ENCODE assay signal across 18 cellular contexts in the genomic region with DNA sequence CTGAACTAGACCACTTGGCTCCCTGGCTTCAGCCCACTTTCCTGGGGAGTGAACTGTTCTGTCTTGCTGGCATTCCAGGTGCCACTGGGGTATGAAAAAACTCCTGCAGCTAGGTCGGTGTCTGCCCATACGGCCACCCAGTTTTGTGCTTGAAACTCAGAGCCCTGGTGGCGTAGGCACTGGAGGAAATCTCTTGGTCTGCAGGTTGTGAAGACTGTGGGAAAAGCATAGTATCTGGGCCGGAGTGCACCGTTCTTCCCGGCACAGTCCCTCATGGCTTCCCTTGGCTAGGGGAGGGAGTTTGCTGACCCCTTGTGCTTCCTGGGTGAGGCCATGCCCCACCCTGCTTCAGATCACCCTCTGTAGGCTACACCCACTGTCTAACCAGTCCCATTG. TPM values are rescaled to one million over a fixed set of nuclear protein-coding genes. Genes with fewer than 3 reads are reported as not detected.
DNase-seq lines count a peak whose midpoint lies in the region; ATAC-seq and TF ChIP-seq lines count a peak whose summit lies in the region.
"Had no signal": no experiment of that assay in that cellular context is flagged by ENCODE, and none has a peak within 500 bp of the region (broad histone marks: within the 10 kb centered on the region; RNA-seq: fewer than 3 reads in every experiment).

No MANE protein-coding gene starts in this region.

- CTCF ChIA-PET in activated CD4-positive, alpha-beta memory T cell treated with anti-CD3 and anti-CD28 coated beads, Interleukin-2, amount 10 ng/mL, durations not matched to agents 7 days and 5 days (lab: Charles Lee): interaction anchor here (1.0 kb wide), 2 partner anchors 26 to 29 kb away, joined by 3 to 4 read pairs; no protein-coding TSS in a partner anchor

- TF ChIP-seq POLR2A in upper lobe of left lung (IDR thresholded peaks at IDR 0.05): no peak

- no peak overlapping the region for H3K4me3 ChIP-seq in upper lobe of left lung
- H3K4me3 ChIP-seq: right lobe of liver, SK-N-MC, suprapubic skin had no signal

- no peak for DNase-seq in stimulated activated naive CD8-positive, alpha-beta T cell treated with anti-CD3 and anti-CD28 coated beads, Interleukin-15, Interleukin-2, amounts not matched to agents 100 U/mL and 50 U/mL, for 24 hours
- no peak for DNase-seq in activated CD4-positive, alpha-beta memory T cell treated with anti-CD3 and anti-CD28 coated beads, Interleukin-2, amount 10 ng/mL, durations not matched to agents 7 days and 5 days
- DNase-seq in naive B cell (no peak), upper lobe of left lung (no peak)
- DNase-seq: dermis blood vessel endothelial cell; HFFc6; Karpas-422; NCI-H1694 treated with DMSO at 0.1 percent for 48 hours; NCI-H2171 treated with DMSO at 0.1 percent for 48 hours; NCI-H69; stimulated activated CD4-positive, alpha-beta T cell treated with anti-CD3 and anti-CD28 coated beads, Interleukin-15, amount 100 ng/mL, for 24 hours had no signal

- POLR2A ChIA-PET in activated CD4-positive, alpha-beta memory T cell treated with anti-CD3 and anti-CD28 coated beads, Interleukin-2, amount 10 ng/mL, durations not matched to agents 7 days and 5 days (lab: Charles Lee): interaction anchor here (0.7 to 3.2 kb wide), 4 partner anchors 9 to 50 kb away, joined by 3 to 20 read pairs (median 7); partner anchors contain the start of gene TRAFD1

- H3K9me3 Mint-ChIP-seq in stimulated activated naive CD8-positive, alpha-beta T cell treated with anti-CD3 and anti-CD28 coated beads, Interleukin-15, Interleukin-2, amounts not matched to agents 100 ng/mL and 50 ng/mL, for 24 hours: peaks cover 23% of the 10 kb centered on the region
- H3K9me3 Mint-ChIP-seq in activated CD4-positive, alpha-beta memory T cell treated with anti-CD3 and anti-CD28 coated beads, Interleukin-2, amount 10 ng/mL, durations not matched to agents 7 days and 5 days: peaks cover 12% of the 10 kb centered on the region
- H3K9me3 Mint-ChIP-seq in naive B cell: peaks cover 9 to 47% (median 39%) of the 10 kb centered on the region in 7 donors
- H3K9me3 Mint-ChIP-seq: HFFc6 had no signal

- TF ChIP-seq EP300 in upper lobe of left lung (IDR thresholded peaks at IDR 0.05): no peak

- H3K27me3 Mint-ChIP-seq in stimulated activated naive CD8-positive, alpha-beta T cell treated with anti-CD3 and anti-CD28 coated beads, Interleukin-15, Interleukin-2, amounts not matched to agents 100 ng/mL and 50 ng/mL, for 24 hours: no peaks in the 10 kb centered on the region
- no peaks in the 10 kb centered on the region for H3K27me3 Mint-ChIP-seq in activated CD4-positive, alpha-beta memory T cell treated with anti-CD3 and anti-CD28 coated beads, Interleukin-2, amount 10 ng/mL, durations not matched to agents 7 days and 5 days
- no peaks in the 10 kb centered on the region for H3K27me3 Mint-ChIP-seq in naive B cell

- H3K27ac Mint-ChIP-seq in stimulated activated naive CD8-positive, alpha-beta T cell treated with anti-CD3 and anti-CD28 coated beads, Interleukin-15, Interleukin-2, amounts not matched to agents 100 ng/mL and 50 ng/mL, for 24 hours: peak overlapping the region; percentile 49
- peak overlapping the region; percentile 82 for H3K27ac Mint-ChIP-seq in activated CD4-positive, alpha-beta memory T cell treated with anti-CD3 and anti-CD28 coated beads, Interleukin-2, amount 10 ng/mL, durations not matched to agents 7 days and 5 days
- peak overlapping the region; percentile 67 to 96 (median 92) for H3K27ac Mint-ChIP-seq in naive B cell
- H3K27ac Mint-ChIP-seq: HFFc6 had no signal

- peaks cover 26% of the 10 kb centered on the region for H3K4me1 Mint-ChIP-seq in stimulated activated naive CD8-positive, alpha-beta T cell treated with anti-CD3 and anti-CD28 coated beads, Interleukin-15, Interleukin-2, amounts not matched to agents 100 ng/mL and 50 ng/mL, for 24 hours (ENCODE audit: low read depth)
- peaks cover 38% of the 10 kb centered on the region for H3K4me1 Mint-ChIP-seq in activated CD4-positive, alpha-beta memory T cell treated with anti-CD3 and anti-CD28 coated beads, Interleukin-2, amount 10 ng/mL, durations not matched to agents 7 days and 5 days
- peaks cover 23 to 37% (median 33%) of the 10 kb centered on the region in 3 donors for H3K4me1 Mint-ChIP-seq in naive B cell

- peaks cover 18 to 64% (median 52%) of the 10 kb centered on the region in 4 donors for H3K36me3 ChIP-seq in upper lobe of left lung

- ATAC-seq in stimulated activated naive CD8-positive, alpha-beta T cell treated with anti-CD3 and anti-CD28 coated beads, Interleukin-15, Interleukin-2, amounts not matched to agents 100 U/mL and 50 U/mL, for 24 hours: no peak
- ATAC-seq in naive B cell (ENCODE audit: low read depth in 2 of 2): no peak
- ATAC-seq in upper lobe of left lung (ENCODE audit: low FRiP score in 2 of 2): no peak
- ATAC-seq in HG02642 (IDR thresholded peaks at IDR 0.05; ENCODE audit: poor library complexity, unreplicated experiment): no peak
- no peak for ATAC-seq in HG03135 (IDR thresholded peaks at IDR 0.05; ENCODE audit: unreplicated experiment)
- ATAC-seq: right lobe of liver had no signal

- H3K4me3 Mint-ChIP-seq in stimulated activated naive CD8-positive, alpha-beta T cell treated with anti-CD3 and anti-CD28 coated beads, Interleukin-15, Interleukin-2, amounts not matched to agents 100 ng/mL and 50 ng/mL, for 24 hours: no peak overlapping the region
- H3K4me3 Mint-ChIP-seq in activated CD4-positive, alpha-beta memory T cell treated with anti-CD3 and anti-CD28 coated beads, Interleukin-2, amount 10 ng/mL, durations not matched to agents 7 days and 5 days: no peak overlapping the region
- peak overlapping the region in 7 of 8 donors; percentile 43 to 90 (median 76) for H3K4me3 Mint-ChIP-seq in naive B cell
- H3K4me3 Mint-ChIP-seq: HFFc6 had no signal

- H3K27me3 ChIP-seq in upper lobe of left lung: no peaks in the 10 kb centered on the region
- H3K27me3 ChIP-seq: right lobe of liver, suprapubic skin had no signal

- H3K36me3 Mint-ChIP-seq in stimulated activated naive CD8-positive, alpha-beta T cell treated with anti-CD3 and anti-CD28 coated beads, Interleukin-15, Interleukin-2, amounts not matched to agents 100 ng/mL and 50 ng/mL, for 24 hours (ENCODE audit: low read depth): peaks cover 80% of the 10 kb centered on the region
- peaks cover 80% of the 10 kb centered on the region for H3K36me3 Mint-ChIP-seq in activated CD4-positive, alpha-beta memory T cell treated with anti-CD3 and anti-CD28 coated beads, Interleukin-2, amount 10 ng/mL, durations not matched to agents 7 days and 5 days (ENCODE audit: low read depth)
- H3K36me3 Mint-ChIP-seq in naive B cell: peaks cover 60 to 77% of the 10 kb centered on the region in 2 donors

- no peaks in the 10 kb centered on the region for H3K4me1 ChIP-seq in upper lobe of left lung
- H3K4me1 ChIP-seq: parathyroid adenoma, right lobe of liver, suprapubic skin had no signal

- TF ChIP-seq CTCF in upper lobe of left lung (IDR thresholded peaks at IDR 0.05): no peak

- H3K9me3 ChIP-seq in upper lobe of left lung: no peaks in the 10 kb centered on the region
- H3K9me3 ChIP-seq: right lobe of liver had no signal

- H3K27ac ChIP-seq in upper lobe of left lung: no peak overlapping the region
- H3K27ac ChIP-seq: parathyroid adenoma, right lobe of liver, SK-N-MC, suprapubic skin had no signal

- WGBS in upper lobe of left lung, 2 donors: 98 to 100% methylated on average over 1 to 6 of the region's 6 CpGs

RNA-seq across cellular contexts. Expression of gene TRAFD1, which starts 33.8 kb away (rescaled TPM):
- total RNA-seq in activated CD4-positive, alpha-beta memory T cell treated with anti-CD3 and anti-CD28 coated beads, Interleukin-2, amount 10 ng/mL, durations not matched to agents 7 days and 5 days: 10 to 100 TPM; 74.8 to 75.5 TPM
- polyA plus RNA-seq in naive B cell (ENCODE audit: low read depth in 6 of 6): 10 to 100 TPM; 55.6 to 83.2 (median 80.2) TPM
- total RNA-seq in upper lobe of left lung: 10 to 100 TPM; 36.9 to 75.4 (median 42.6) TPM

RNA-seq across cellular contexts. Expression of gene NAA25, which starts 50.6 kb away (rescaled TPM):
- total RNA-seq in activated CD4-positive, alpha-beta memory T cell treated with anti-CD3 and anti-CD28 coated beads, Interleukin-2, amount 10 ng/mL, durations not matched to agents 7 days and 5 days: 10 to 100 TPM; 24.2 to 25.0 TPM
- 10 to 100 TPM in 3 of 6 donors, 1 to 10 TPM in 3; 8.8 to 16.8 (median 10.2) TPM for polyA plus RNA-seq in naive B cell (ENCODE audit: low read depth in 6 of 6)
- 10 to 100 TPM; 15.0 to 30.3 (median 19.4) TPM for total RNA-seq in upper lobe of left lung

Comparison
In these comparisons a context has a peak if more than half of its experiments do, and no peak if none do; other contexts are left out.
1. H3K4me3 Mint-ChIP-seq: peak in naive B cell (7 of 8); none in stimulated activated naive CD8-positive, alpha-beta T cell treated with anti-CD3 and anti-CD28 coated beads, Interleukin-15, Interleukin-2, amounts not matched to agents 100 ng/mL and 50 ng/mL, for 24 hours (single experiment) and activated CD4-positive, alpha-beta memory T cell treated with anti-CD3 and anti-CD28 coated beads, Interleukin-2, amount 10 ng/mL, durations not matched to agents 7 days and 5 days (single experiment).
2. Peak in every context shown above with its lines, with median percentiles within 50 percentile points of each other: H3K27ac Mint-ChIP-seq.